1 cellular context compared by ENCODE assay signal in genomic region chr3:80559701-80560100, GRCh38.
TF ChIP-seq lines count a peak whose summit lies in the region.

No MANE protein-coding gene starts in this region.

TF ChIP-seq in SK-N-SH treated with all-trans-retinoic acid at 6 μM for 48 hours, 23 proteins besides CTCF, POLR2A, EP300 and RAD21 (continued from another document):
- TF ChIP-seq, protein P1, sequence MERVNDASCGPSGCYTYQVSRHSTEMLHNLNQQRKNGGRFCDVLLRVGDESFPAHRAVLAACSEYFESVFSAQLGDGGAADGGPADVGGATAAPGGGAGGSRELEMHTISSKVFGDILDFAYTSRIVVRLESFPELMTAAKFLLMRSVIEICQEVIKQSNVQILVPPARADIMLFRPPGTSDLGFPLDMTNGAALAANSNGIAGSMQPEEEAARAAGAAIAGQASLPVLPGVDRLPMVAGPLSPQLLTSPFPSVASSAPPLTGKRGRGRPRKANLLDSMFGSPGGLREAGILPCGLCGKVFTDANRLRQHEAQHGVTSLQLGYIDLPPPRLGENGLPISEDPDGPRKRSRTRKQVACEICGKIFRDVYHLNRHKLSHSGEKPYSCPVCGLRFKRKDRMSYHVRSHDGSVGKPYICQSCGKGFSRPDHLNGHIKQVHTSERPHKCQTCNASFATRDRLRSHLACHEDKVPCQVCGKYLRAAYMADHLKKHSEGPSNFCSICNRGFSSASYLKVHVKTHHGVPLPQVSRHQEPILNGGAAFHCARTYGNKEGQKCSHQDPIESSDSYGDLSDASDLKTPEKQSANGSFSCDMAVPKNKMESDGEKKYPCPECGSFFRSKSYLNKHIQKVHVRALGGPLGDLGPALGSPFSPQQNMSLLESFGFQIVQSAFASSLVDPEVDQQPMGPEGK (CRISPR knock-in tag; IDR thresholded peaks at IDR 0.05; ENCODE audit: borderline replicate concordance), result no peak
- TF ChIP-seq, protein P2, sequence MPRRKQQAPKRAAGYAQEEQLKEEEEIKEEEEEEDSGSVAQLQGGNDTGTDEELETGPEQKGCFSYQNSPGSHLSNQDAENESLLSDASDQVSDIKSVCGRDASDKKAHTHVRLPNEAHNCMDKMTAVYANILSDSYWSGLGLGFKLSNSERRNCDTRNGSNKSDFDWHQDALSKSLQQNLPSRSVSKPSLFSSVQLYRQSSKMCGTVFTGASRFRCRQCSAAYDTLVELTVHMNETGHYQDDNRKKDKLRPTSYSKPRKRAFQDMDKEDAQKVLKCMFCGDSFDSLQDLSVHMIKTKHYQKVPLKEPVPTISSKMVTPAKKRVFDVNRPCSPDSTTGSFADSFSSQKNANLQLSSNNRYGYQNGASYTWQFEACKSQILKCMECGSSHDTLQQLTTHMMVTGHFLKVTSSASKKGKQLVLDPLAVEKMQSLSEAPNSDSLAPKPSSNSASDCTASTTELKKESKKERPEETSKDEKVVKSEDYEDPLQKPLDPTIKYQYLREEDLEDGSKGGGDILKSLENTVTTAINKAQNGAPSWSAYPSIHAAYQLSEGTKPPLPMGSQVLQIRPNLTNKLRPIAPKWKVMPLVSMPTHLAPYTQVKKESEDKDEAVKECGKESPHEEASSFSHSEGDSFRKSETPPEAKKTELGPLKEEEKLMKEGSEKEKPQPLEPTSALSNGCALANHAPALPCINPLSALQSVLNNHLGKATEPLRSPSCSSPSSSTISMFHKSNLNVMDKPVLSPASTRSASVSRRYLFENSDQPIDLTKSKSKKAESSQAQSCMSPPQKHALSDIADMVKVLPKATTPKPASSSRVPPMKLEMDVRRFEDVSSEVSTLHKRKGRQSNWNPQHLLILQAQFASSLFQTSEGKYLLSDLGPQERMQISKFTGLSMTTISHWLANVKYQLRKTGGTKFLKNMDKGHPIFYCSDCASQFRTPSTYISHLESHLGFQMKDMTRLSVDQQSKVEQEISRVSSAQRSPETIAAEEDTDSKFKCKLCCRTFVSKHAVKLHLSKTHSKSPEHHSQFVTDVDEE (CRISPR knock-in tag; IDR thresholded peaks at IDR 0.05), result no peak
- TF ChIP-seq PPARA (CRISPR knock-in tag; IDR thresholded peaks at IDR 0.05; ENCODE audit: borderline replicate concordance), result no peak
- TF ChIP-seq ZFP3 (CRISPR knock-in tag; IDR thresholded peaks at IDR 0.05), result no peak
- TF ChIP-seq TOX (CRISPR knock-in tag; IDR thresholded peaks at IDR 0.05; ENCODE audit: borderline replicate concordance), result no peak
- no peak for TF ChIP-seq OSR1 (CRISPR knock-in tag; IDR thresholded peaks at IDR 0.05)
